Comparison of ENCODE assay signal across 12 cellular contexts in genomic region chr16:24988137-24988535, GRCh38. TPM values are rescaled to one million over a fixed set of nuclear protein-coding genes. Genes with fewer than 3 reads are reported as not detected.
DNase-seq lines count a peak whose midpoint lies in the region; FAIRE-seq and TF ChIP-seq lines count a peak whose summit lies in the region.
"Had no signal": no experiment of that assay in that cellular context is flagged by ENCODE, and none has a peak within 500 bp of the region (broad histone marks: within the 10 kb centered on the region; RNA-seq: fewer than 3 reads in every experiment).

No MANE protein-coding gene starts in this region.

- H3K27me3 Mint-ChIP-seq in IgD-negative memory B cell (no peaks in the 10 kb centered on the region), astrocyte (ENCODE audit: low read depth, unreplicated experiment) (no peaks in the 10 kb centered on the region)

- no peaks in the 10 kb centered on the region for H3K27me3 ChIP-seq in astrocyte (ENCODE audit: insufficient read depth, low read length)
- no peaks in the 10 kb centered on the region for H3K27me3 ChIP-seq in liver (ENCODE audit: control insufficient read depth in 4 of 4, insufficient read depth in 4 of 4, low read length in 3 of 4)
- no peaks in the 10 kb centered on the region for H3K27me3 ChIP-seq in suprapubic skin

- H3K4me2 ChIP-seq in astrocyte (ENCODE audit: low read length): peak overlapping the region; percentile 78

- peaks cover 83% of the 10 kb centered on the region for H3K79me2 ChIP-seq in astrocyte (ENCODE audit: insufficient read depth, low read length)

- peaks cover 58% of the 10 kb centered on the region for H3K4me1 ChIP-seq in astrocyte (ENCODE audit: insufficient read depth, low read length)
- peaks cover 2 to 49% (median 36%) of the 10 kb centered on the region in 4 donors for H3K4me1 ChIP-seq in liver (ENCODE audit: control insufficient read depth in 4 of 4, insufficient read depth in 4 of 4, low read length in 3 of 4)
- H3K4me1 ChIP-seq in suprapubic skin: peaks cover 82% of the 10 kb centered on the region

- no peak for TF ChIP-seq EP300 in suprapubic skin (IDR thresholded peaks at IDR 0.05)

- H2AFZ ChIP-seq in astrocyte (ENCODE audit: low read depth, low read length): no peak overlapping the region

- FAIRE-seq in astrocyte (lab: Jason Lieb, UNC) (no peak), urothelium cell line (lab: Jason Lieb, UNC) (no peak)
- FAIRE-seq: G401.6 had no signal

- no peak for TF ChIP-seq POLR2A in suprapubic skin (IDR thresholded peaks at IDR 0.05)

- peaks cover 60 to 85% (median 81%) of the 10 kb centered on the region in 3 donors for H3K4me1 Mint-ChIP-seq in IgD-negative memory B cell
- H3K4me1 Mint-ChIP-seq in astrocyte (ENCODE audit: low read depth, unreplicated experiment): peaks cover 63% of the 10 kb centered on the region

- TF ChIP-seq RAD21 in liver (IDR thresholded peaks at IDR 0.05): no peak

- H4K20me1 ChIP-seq in astrocyte (ENCODE audit: insufficient read depth, low read length): peaks cover 8% of the 10 kb centered on the region

- peak overlapping the region; percentile 87 for H3K9ac ChIP-seq in astrocyte (ENCODE audit: low read length)
- peak overlapping the region; percentile 19 to 63 for H3K9ac ChIP-seq in liver (ENCODE audit: low read depth in 1 of 2, low read length in 2 of 2)

- H3K4me3 ChIP-seq in astrocyte (ENCODE audit: insufficient read depth, low read depth, low read length) (peak overlapping the region; percentile 42), liver (ENCODE audit: low read depth in 1 of 3, low read length in 3 of 3) (no peak overlapping the region), suprapubic skin (no peak overlapping the region)

- peaks cover 7% of the 10 kb centered on the region for H3K36me3 Mint-ChIP-seq in IgD-negative memory B cell
- peaks cover 2% of the 10 kb centered on the region for H3K36me3 Mint-ChIP-seq in astrocyte (ENCODE audit: low read depth, unreplicated experiment)

- H3K27ac Mint-ChIP-seq in IgD-negative memory B cell (peak overlapping the region; percentile 48 to 85 (median 57)), astrocyte (ENCODE audit: unreplicated experiment) (peak overlapping the region; percentile 78)

- H3K9me3 Mint-ChIP-seq in IgD-negative memory B cell (no peaks in the 10 kb centered on the region), astrocyte (ENCODE audit: unreplicated experiment) (no peaks in the 10 kb centered on the region)

- peak overlapping the region; percentile 99 for H3K27ac ChIP-seq in astrocyte (ENCODE audit: low read depth, low read length)
- peak overlapping the region; percentile 84 to 89 for H3K27ac ChIP-seq in liver (ENCODE audit: low read depth in 1 of 2, low read length in 2 of 2)
- peak overlapping the region; percentile 77 for H3K27ac ChIP-seq in suprapubic skin

- H3K36me3 ChIP-seq in astrocyte (ENCODE audit: insufficient read depth, low read length): no peaks in the 10 kb centered on the region
- no peaks in the 10 kb centered on the region for H3K36me3 ChIP-seq in liver (ENCODE audit: control insufficient read depth in 4 of 4, insufficient read depth in 3 of 4, low read depth in 1 of 4, low read length in 3 of 4)
- H3K36me3 ChIP-seq in suprapubic skin: no peaks in the 10 kb centered on the region

- 14% methylated on average over 5 of the region's 5 CpGs for WGBS in liver
- WGBS in suprapubic skin: 50% methylated on average over 5 of the region's 5 CpGs

- DNase-seq in astrocyte (ENCODE audit: low read depth) (peak; percentile 40), suprapubic skin (ENCODE audit: low spot score in 2 of 2) (no peak), AML-193 (lab: John Stamatoyannopoulos, UW) (no peak), NCI-H1930 (lab: John Stamatoyannopoulos, UW) (no peak), urothelium cell line (ENCODE audit: low spot score) (no peak)
- DNase-seq in activated CD8-positive, alpha-beta memory T cell treated with anti-CD3 and anti-CD28 coated beads, Interleukin-2, amount 50 U/mL, for 48 hours: no peak
- DNase-seq: activated CD4-positive, alpha-beta T cell treated with anti-CD3 and anti-CD28 coated beads for 4 hours; KG1; NCI-H526 treated with DMSO at 0.1 percent for 48 hours had no signal

- H3K4me3 Mint-ChIP-seq in IgD-negative memory B cell (peak overlapping the region in 2 of 4 donors; percentile 52 to 54), astrocyte (ENCODE audit: unreplicated experiment) (no peak overlapping the region)

- TF ChIP-seq CTCF in astrocyte (IDR thresholded peaks at IDR 0.05; ENCODE audit: insufficient read depth, low read depth, low read length) (no peak), liver (IDR thresholded peaks at IDR 0.05; ENCODE audit: low read depth, low read length, missing input control) (no peak), suprapubic skin (IDR thresholded peaks at IDR 0.05) (no peak)

- H3K9me3 ChIP-seq in astrocyte (ENCODE audit: insufficient read depth, low read depth, low read length) (no peaks in the 10 kb centered on the region), liver (ENCODE audit: control insufficient read depth in 4 of 4, low read length in 3 of 4) (no peaks in the 10 kb centered on the region), suprapubic skin (no peaks in the 10 kb centered on the region)

TF ChIP-seq in liver, 16 proteins besides CTCF, POLR2A, EP300 and RAD21:
- TF ChIP-seq TAF1 (conservative IDR thresholded peaks at IDR 0.05): no peak
- TF ChIP-seq HNF4A (conservative IDR thresholded peaks at IDR 0.05): no peak
- no peak for TF ChIP-seq MAX (IDR thresholded peaks at IDR 0.05)

RNA-seq across cellular contexts. Expression of gene ARHGAP17, which starts 27.0 kb away (rescaled TPM):
- polyA plus RNA-seq in IgD-negative memory B cell: 153 TPM
- total RNA-seq in astrocyte: 71.2 and 75.2 TPM in 2 replicates
- total RNA-seq in liver: 10 to 100 TPM; 21.0 to 21.9 TPM
- polyA plus RNA-seq in liver: 10 to 100 TPM in 1 of 2 donors, 1 to 10 TPM in 1; 9.7 to 11.3 TPM
- total RNA-seq in suprapubic skin: 10 to 100 TPM; 47.5 to 71.4 (median 55.8) TPM
